ENCODE assay signal across 31 cellular contexts in genomic region chr3:99834584-99834957, GRCh38.
"Had no signal": no experiment of that assay in that cellular context is flagged by ENCODE, and none has a peak within 500 bp of the region (broad histone marks: within the 10 kb centered on the region; RNA-seq: fewer than 3 reads in every experiment).

No MANE protein-coding gene starts in this region.

- H3K4me3 Mint-ChIP-seq: activated B cell treated with CpG ODN at 0.5 μM for 24 hours; activated CD4-positive, alpha-beta memory T cell treated with anti-CD3 and anti-CD28 coated beads, Interleukin-2, amount 10 ng/mL, durations not matched to agents 7 days and 5 days; activated CD4-positive, alpha-beta T cell treated with anti-CD3 and anti-CD28 coated beads, Interleukin-2, amount 10 ng/mL, durations not matched to agents 24 days and 14 days; activated naive CD8-positive, alpha-beta T cell; activated T-cell treated with anti-CD3 and anti-CD28 coated beads, Interleukin-2, amount 50 U/mL, for 4 hours; activated T-helper 1 cell treated with anti-CD3 and anti-CD28 coated beads, Interleukin-12 subunit alpha, Interleukin-12 subunit beta, Interleukin-2, Interleukin-4 antibody, amounts not matched to agents 30 ng/mL and 10 ng/mL and 1 ng/mL, durations not matched to agents 14 hours and 24 hours and 36 hours; brain; T-helper 17 cell; T-helper 2 cell treated with Interferon-gamma antibody and Interleukin-4, amounts not matched to agents 5 μg/mL and 100 μg/mL, for 36 hours had no signal

- H3K36me3 ChIP-seq: breast epithelium, cardiac muscle cell, colonic mucosa, esophagus squamous epithelium, WERI-Rb-1 had no signal

- H3K27me3 ChIP-seq: breast epithelium, cardiac muscle cell, colonic mucosa, esophagus squamous epithelium, heart left ventricle had no signal

- H3K36me3 Mint-ChIP-seq: activated naive CD8-positive, alpha-beta T cell; brain had no signal

- H3K4me1 Mint-ChIP-seq: activated B cell treated with CpG ODN at 0.5 μM for 24 hours had no signal

- H3K4me1 ChIP-seq: colonic mucosa had no signal

- H3K4me3 ChIP-seq: breast epithelium, cardiac muscle cell, colonic mucosa, esophagus squamous epithelium, heart left ventricle had no signal

- H3K9me3 ChIP-seq: breast epithelium, colonic mucosa, esophagus squamous epithelium, heart left ventricle had no signal

- H3K9me3 Mint-ChIP-seq: activated B cell treated with CpG ODN at 0.5 μM for 24 hours; activated CD4-positive, alpha-beta memory T cell treated with anti-CD3 and anti-CD28 coated beads, Interleukin-2, amount 10 ng/mL, durations not matched to agents 7 days and 5 days; activated CD4-positive, alpha-beta T cell treated with anti-CD3 and anti-CD28 coated beads, Interleukin-2, amount 10 ng/mL, durations not matched to agents 24 days and 14 days; activated T-cell treated with anti-CD3 and anti-CD28 coated beads, Interleukin-2, amount 50 U/mL, for 4 hours; activated T-helper 1 cell treated with anti-CD3 and anti-CD28 coated beads, Interleukin-12 subunit alpha, Interleukin-12 subunit beta, Interleukin-2, Interleukin-4 antibody, amounts not matched to agents 30 ng/mL and 10 ng/mL and 1 ng/mL, durations not matched to agents 14 hours and 24 hours and 36 hours; brain; T-helper 2 cell treated with Interferon-gamma antibody and Interleukin-4, amounts not matched to agents 5 μg/mL and 100 μg/mL, for 36 hours had no signal

- H3K27ac ChIP-seq: breast epithelium, cardiac muscle cell, colonic mucosa, epithelial cell of prostate, esophagus squamous epithelium had no signal

- ATAC-seq: activated CD4-positive, CD25-positive, alpha-beta regulatory T cell treated with anti-CD3 and anti-CD28 coated beads, Interleukin-2, amount 50 U/mL, for 24 hours; heart left ventricle; T-helper 17 cell had no signal

- H3K27ac Mint-ChIP-seq: activated B cell treated with CpG ODN at 0.5 μM for 24 hours; activated CD4-positive, alpha-beta memory T cell treated with anti-CD3 and anti-CD28 coated beads, Interleukin-2, amount 10 ng/mL, durations not matched to agents 7 days and 5 days; activated CD4-positive, alpha-beta T cell treated with anti-CD3 and anti-CD28 coated beads, Interleukin-2, amount 10 ng/mL, durations not matched to agents 24 days and 14 days; activated naive CD8-positive, alpha-beta T cell; activated T-helper 1 cell treated with anti-CD3 and anti-CD28 coated beads, Interleukin-12 subunit alpha, Interleukin-12 subunit beta, Interleukin-2, Interleukin-4 antibody, amounts not matched to agents 30 ng/mL and 10 ng/mL and 1 ng/mL, durations not matched to agents 14 hours and 24 hours and 36 hours; brain; T-helper 17 cell; T-helper 2 cell treated with Interferon-gamma antibody and Interleukin-4, amounts not matched to agents 5 μg/mL and 100 μg/mL, for 36 hours had no signal

- DNase-seq: activated B cell treated with CpG ODN at 0.5 μM for 24 hours; activated CD4-positive, alpha-beta memory T cell treated with anti-CD3 and anti-CD28 coated beads, Interleukin-2, amount 10 ng/mL, durations not matched to agents 7 days and 5 days; activated CD4-positive, alpha-beta T cell treated with anti-CD3 and anti-CD28 coated beads, Interleukin-2, amount 10 ng/mL, durations not matched to agents 24 days and 14 days; activated CD4-positive, alpha-beta T cell treated with anti-CD3 and anti-CD28 coated beads, Interleukin-2, amount 50 U/mL, for 4 hours; activated CD8-positive, alpha-beta memory T cell treated with anti-CD3 and anti-CD28 coated beads, Interleukin-2, amount 50 U/mL, for 48 hours; activated gamma-delta T cell; activated naive CD4-positive, alpha-beta T cell treated with anti-CD3 and anti-CD28 coated beads, Interleukin-2, amount 50 U/mL, for 16 hours; activated naive CD4-positive, alpha-beta T cell treated with Interleukin-2 at 50 U/mL for 16 hours; activated T-cell treated with anti-CD3 and anti-CD28 coated beads for 4 hours; activated T-cell treated with anti-CD3 and anti-CD28 coated beads, Interleukin-2, amount 50 U/mL, for 4 hours; amniotic stem cell; anterior cingulate cortex; central memory CD4-positive, alpha-beta T cell; cerebellar nuclear complex; colonic mucosa; effector CD8-positive, alpha-beta T cell; esophagus squamous epithelium; glutamatergic neuron; heart left ventricle; T-helper 1 cell; T-helper 17 cell; T1000; WERI-Rb-1 had no signal
